10 cellular contexts compared by ENCODE assay signal in genomic region chr1:114671011-114671938, GRCh38. TPM values are rescaled to one million over a fixed set of nuclear protein-coding genes. Genes with fewer than 3 reads are reported as not detected.
DNase-seq lines count a peak whose midpoint lies in the region; ATAC-seq lines count a peak whose summit lies in the region.
"Had no signal": no experiment of that assay in that cellular context is flagged by ENCODE, and none has a peak within 500 bp of the region (broad histone marks: within the 10 kb centered on the region; RNA-seq: fewer than 3 reads in every experiment).

No MANE protein-coding gene starts in this region.

- H3K9me3 Mint-ChIP-seq in effector memory CD8-positive, alpha-beta T cell = no peaks in the 10 kb centered on the region
- no peaks in the 10 kb centered on the region for H3K9me3 Mint-ChIP-seq in activated CD4-positive, alpha-beta T cell treated with anti-CD3 and anti-CD28 coated beads for 36 hours (ENCODE audit: low read depth)

- no peak overlapping the region for H3K27ac Mint-ChIP-seq in effector memory CD8-positive, alpha-beta T cell
- H3K27ac Mint-ChIP-seq in activated CD4-positive, alpha-beta T cell treated with anti-CD3 and anti-CD28 coated beads for 36 hours = no peak overlapping the region

- intact Hi-C loops in activated CD4-positive, alpha-beta T cell treated with anti-CD3 and anti-CD28 coated beads for 36 hours (cut with DNase I, micrococcal nuclease) = loop anchor here (1.0 to 5.0 kb wide), 2 partner anchors 159 to 694 kb away; partner anchors contain the start of gene TRIM33 (in 1 of the 2)

- CTCF ChIA-PET in activated CD4-positive, alpha-beta T cell treated with anti-CD3 and anti-CD28 coated beads for 36 hours (lab: Charles Lee) = interaction anchor here (0.6 kb wide), 1 partner anchor 928 kb away, joined by 3 read pairs; no protein-coding TSS in a partner anchor

- peaks cover 5% of the 10 kb centered on the region for H3K36me3 Mint-ChIP-seq in effector memory CD8-positive, alpha-beta T cell (ENCODE audit: insufficient read depth)
- no peaks in the 10 kb centered on the region for H3K36me3 Mint-ChIP-seq in activated CD4-positive, alpha-beta T cell treated with anti-CD3 and anti-CD28 coated beads for 36 hours (ENCODE audit: low read depth)

- peaks cover 3 to 5% of the 10 kb centered on the region in 2 donors for H3K4me1 Mint-ChIP-seq in effector memory CD8-positive, alpha-beta T cell (ENCODE audit: low read depth in 2 of 2)
- H3K4me1 Mint-ChIP-seq in activated CD4-positive, alpha-beta T cell treated with anti-CD3 and anti-CD28 coated beads for 36 hours = peaks cover 11% of the 10 kb centered on the region

- ATAC-seq in effector memory CD8-positive, alpha-beta T cell (replicated peaks) = no peak
- ATAC-seq in activated CD4-positive, alpha-beta T cell treated with anti-CD3 and anti-CD28 coated beads for 36 hours = no peak

- peaks cover 17 to 21% of the 10 kb centered on the region in 2 donors for H3K27me3 Mint-ChIP-seq in effector memory CD8-positive, alpha-beta T cell
- peaks cover 15% of the 10 kb centered on the region for H3K27me3 Mint-ChIP-seq in activated CD4-positive, alpha-beta T cell treated with anti-CD3 and anti-CD28 coated beads for 36 hours

- POLR2A ChIA-PET in activated CD4-positive, alpha-beta T cell treated with anti-CD3 and anti-CD28 coated beads for 36 hours (lab: Charles Lee) = interaction anchor here (0.6 kb wide), 1 partner anchor 1813 kb away, joined by 5 read pairs; no protein-coding TSS in a partner anchor

- H3K27ac ChIP-seq in skin epidermis = peak overlapping the region in 16 of 21 experiments; percentile 24 to 93 (median 84)

- H3K4me3 Mint-ChIP-seq in effector memory CD8-positive, alpha-beta T cell = peak overlapping the region; percentile 24 to 93
- H3K4me3 Mint-ChIP-seq in activated CD4-positive, alpha-beta T cell treated with anti-CD3 and anti-CD28 coated beads for 36 hours = no peak overlapping the region

- H3K4me3 ChIP-seq in skin epidermis = no peak overlapping the region

- DNase-seq in SKM-1 treated with dmso at 0.1 percent for 144 hours (lab: John Stamatoyannopoulos, UW; ENCODE audit: unreplicated experiment) (peak; percentile 20), SKM-1 (lab: John Stamatoyannopoulos, UW; ENCODE audit: unreplicated experiment) (no peak), NCI-H526 treated with DMSO at 0.1 percent for 48 hours (lab: John Stamatoyannopoulos, UW) (peak; percentile 14), GF-D8 (lab: John Stamatoyannopoulos, UW) (no peak), NCI-H1048 (lab: John Stamatoyannopoulos, UW) (no peak)
- no peak for DNase-seq in effector memory CD8-positive, alpha-beta T cell
- no peak for DNase-seq in activated CD4-positive, alpha-beta T cell treated with anti-CD3 and anti-CD28 coated beads for 36 hours
- DNase-seq: GDM1, NCI-H146 had no signal

RNA-seq across cellular contexts. Expression of gene DENND2C, which starts 1.4 kb away (rescaled TPM):
- total RNA-seq in activated CD4-positive, alpha-beta T cell treated with anti-CD3 and anti-CD28 coated beads for 36 hours = under 1 TPM; 0.65 to 0.73 TPM

RNA-seq across cellular contexts. Expression of gene AMPD1, which starts 24.1 kb away (rescaled TPM):
- under 1 TPM in 1 of 2 experiments, not detected in 1; 0.23 TPM for total RNA-seq in activated CD4-positive, alpha-beta T cell treated with anti-CD3 and anti-CD28 coated beads for 36 hours

RNA-seq across cellular contexts. Expression of gene NRAS, which starts 45.3 kb away (rescaled TPM):
- total RNA-seq in activated CD4-positive, alpha-beta T cell treated with anti-CD3 and anti-CD28 coated beads for 36 hours = 10 to 100 TPM; 53.0 to 55.0 TPM

Comparison
In these comparisons a context has a peak if more than half of its experiments do, and no peak if none do; other contexts are left out.
1. DNase-seq: peak in SKM-1 treated with dmso at 0.1 percent for 144 hours (single experiment) and NCI-H526 treated with DMSO at 0.1 percent for 48 hours (single experiment); none in SKM-1 (single experiment), effector memory CD8-positive, alpha-beta T cell (0 of 3), GF-D8 (single experiment), NCI-H1048 (single experiment) and activated CD4-positive, alpha-beta T cell treated with anti-CD3 and anti-CD28 coated beads for 36 hours (single experiment).